21 cellular contexts compared by ENCODE assay signal in genomic region chr9:133981589-133981957, GRCh38.
"Had no signal": no experiment of that assay in that cellular context is flagged by ENCODE, and none has a peak within 500 bp of the region (broad histone marks: within the 10 kb centered on the region; RNA-seq: fewer than 3 reads in every experiment).

No MANE protein-coding gene starts in this region.

- H3K4me3 Mint-ChIP-seq: activated naive CD8-positive, alpha-beta T cell treated with anti-CD3 and anti-CD28 coated beads, Interleukin-2, amount 10 ng/mL, durations not matched to agents 7 days and 5 days; nephron; T-helper 17 cell; type B pancreatic cell had no signal

- H3K9me3 ChIP-seq: gastroesophageal sphincter, heart left ventricle, pancreas, testis had no signal

- H3K4me1 Mint-ChIP-seq: activated naive CD8-positive, alpha-beta T cell treated with anti-CD3 and anti-CD28 coated beads, Interleukin-2, amount 10 ng/mL, durations not matched to agents 7 days and 5 days had no signal

- H3K27me3 ChIP-seq: gastroesophageal sphincter, heart left ventricle, pancreas, testis had no signal

- H3K36me3 Mint-ChIP-seq: activated naive CD8-positive, alpha-beta T cell treated with anti-CD3 and anti-CD28 coated beads, Interleukin-2, amount 10 ng/mL, durations not matched to agents 7 days and 5 days had no signal

- DNase-seq: activated CD4-positive, alpha-beta T cell treated with anti-CD3 and anti-CD28 coated beads for 1 hour; activated CD4-positive, alpha-beta T cell treated with anti-CD3 and anti-CD28 coated beads, Interleukin-2, amount 50 U/mL, for 4 hours; activated naive CD4-positive, alpha-beta T cell treated with Interleukin-2 at 50 U/mL for 16 hours; activated naive CD8-positive, alpha-beta T cell treated with anti-CD3 and anti-CD28 coated beads, Interleukin-2, amount 10 ng/mL, durations not matched to agents 7 days and 5 days; activated T-cell treated with anti-CD3 and anti-CD28 coated beads, Interleukin-2, amount 50 U/mL, for 48 hours; amniotic stem cell; cortex of kidney; islet precursor cell; left cardiac atrium; mesenchymal stem cell; stimulated activated CD4-positive, alpha-beta T cell treated with anti-CD3 and anti-CD28 coated beads, Interleukin-2, amount 100 ng/mL, for 24 hours; stimulated activated naive CD4-positive, alpha-beta T cell; T-helper 17 cell; testis had no signal

- H3K27me3 Mint-ChIP-seq: activated naive CD8-positive, alpha-beta T cell treated with anti-CD3 and anti-CD28 coated beads, Interleukin-2, amount 10 ng/mL, durations not matched to agents 7 days and 5 days; type B pancreatic cell had no signal

- H3K4me3 ChIP-seq: gastroesophageal sphincter, heart left ventricle, pancreas, skin epidermis, testis had no signal

- ATAC-seq: gastroesophageal sphincter, heart left ventricle, left cardiac atrium, T-helper 17 cell had no signal

- H3K36me3 ChIP-seq: gastroesophageal sphincter, heart left ventricle, pancreas had no signal

- H3K27ac Mint-ChIP-seq: activated naive CD8-positive, alpha-beta T cell treated with anti-CD3 and anti-CD28 coated beads, Interleukin-2, amount 10 ng/mL, durations not matched to agents 7 days and 5 days; T-helper 17 cell had no signal

- H3K4me1 ChIP-seq: testis had no signal

- H3K27ac ChIP-seq: epithelial cell of prostate, gastroesophageal sphincter, heart left ventricle, testis had no signal

- H3K9me3 Mint-ChIP-seq: activated naive CD8-positive, alpha-beta T cell treated with anti-CD3 and anti-CD28 coated beads, Interleukin-2, amount 10 ng/mL, durations not matched to agents 7 days and 5 days; nephron; type B pancreatic cell had no signal
